In the genomic region with DNA sequence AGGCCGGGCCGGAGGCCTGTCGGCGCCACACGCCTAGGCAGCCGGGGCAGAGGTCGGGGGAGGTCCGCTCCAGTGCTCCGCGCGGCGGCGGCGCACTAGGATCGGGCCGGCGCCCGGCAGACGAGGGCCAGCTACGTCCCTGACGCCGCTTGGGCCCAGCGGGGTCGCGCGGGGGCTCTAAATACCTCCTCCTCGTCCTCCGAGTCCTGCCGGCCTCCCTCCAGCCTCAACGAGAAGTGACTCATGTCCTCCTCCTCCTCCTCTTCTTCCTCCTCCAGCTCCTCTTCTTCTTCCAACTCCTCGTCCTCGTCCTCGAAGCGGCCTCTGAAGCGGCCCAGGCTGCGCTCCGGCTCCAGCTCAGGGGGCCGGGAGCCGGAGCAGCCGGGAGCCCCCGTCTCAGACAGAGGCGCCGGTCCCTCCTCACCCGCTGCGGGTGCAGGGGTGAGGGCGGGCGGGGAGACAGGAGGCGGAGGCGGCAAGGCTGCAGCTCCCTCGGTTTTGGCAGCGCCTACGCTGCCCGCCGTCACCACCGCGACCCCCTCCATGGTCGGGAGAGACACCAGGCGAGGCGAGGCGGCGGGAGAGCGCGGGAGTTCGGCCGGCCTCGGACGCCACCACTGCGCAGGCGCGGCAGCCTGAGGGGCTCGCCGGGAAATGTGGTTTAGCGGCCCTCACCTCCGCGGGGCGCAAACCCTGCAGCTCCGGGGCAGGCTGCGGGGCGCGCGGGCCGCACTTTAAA, we compare ENCODE assay signal across 1 cellular context.
TF ChIP-seq lines count a peak whose summit lies in the region.

Gene PCGF6 (minus strand): TSS at position 619 of the 739 bp plus-strand sequence. CDS start 74 bp downstream, at position 545.

TF ChIP-seq in H1, 55 proteins besides CTCF, POLR2A, EP300 and RAD21:
- peak; percentile 53 for TF ChIP-seq TAF1 (IDR thresholded peaks at IDR 0.05; ENCODE audit: low read depth, low read length)
- no peak for TF ChIP-seq CBX5 (IDR thresholded peaks at IDR 0.05; ENCODE audit: low read depth, low read length)
- TF ChIP-seq, protein P1, sequence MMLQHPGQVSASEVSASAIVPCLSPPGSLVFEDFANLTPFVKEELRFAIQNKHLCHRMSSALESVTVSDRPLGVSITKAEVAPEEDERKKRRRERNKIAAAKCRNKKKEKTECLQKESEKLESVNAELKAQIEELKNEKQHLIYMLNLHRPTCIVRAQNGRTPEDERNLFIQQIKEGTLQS (IDR thresholded peaks at IDR 0.05; ENCODE audit: insufficient read depth, low read depth, low read length), result no peak
- peak; percentile 91 for TF ChIP-seq MAX (IDR thresholded peaks at IDR 0.05)
- TF ChIP-seq CHD7 (IDR thresholded peaks at IDR 0.05; ENCODE audit: insufficient replicate concordance, low read length), result no peak
- no peak for TF ChIP-seq HDAC6 (IDR thresholded peaks at IDR 0.05; ENCODE audit: low read depth, low read length)
- 0 out of 2 replicates have a peak, but pooled peaks have one; percentile 26 for TF ChIP-seq JUND (IDR thresholded peaks at IDR 0.05; ENCODE audit: low read length)
- TF ChIP-seq BRCA1 (IDR thresholded peaks at IDR 0.05; ENCODE audit: low read depth, low read length), result no peak
- no peak; the same call in 1 of the 2 replicates for TF ChIP-seq GABPA (IDR thresholded peaks at IDR 0.05; ENCODE audit: borderline replicate concordance, insufficient read depth, low read length)
- peak; percentile 67 for TF ChIP-seq PHF8 (conservative IDR thresholded peaks at IDR 0.05; ENCODE audit: low read depth, low read length)
- TF ChIP-seq RNF2 (IDR thresholded peaks at IDR 0.05; ENCODE audit: borderline replicate concordance, low read depth, low read length, missing control alignments, poor library complexity, severe bottlenecking), result no peak
- 0 out of 2 replicates have a peak, but pooled peaks have one; percentile 54 for TF ChIP-seq RBBP5 (IDR thresholded peaks at IDR 0.05; ENCODE audit: borderline replicate concordance, low read depth, low read length)
- peak; percentile 46; the same call in 1 of the 2 replicates for TF ChIP-seq SIX5 (IDR thresholded peaks at IDR 0.05; ENCODE audit: low read depth, low read length)
- no peak for TF ChIP-seq SP2 (IDR thresholded peaks at IDR 0.05; ENCODE audit: low read length)
- no peak for TF ChIP-seq POU5F1 (IDR thresholded peaks at IDR 0.05; ENCODE audit: low read depth, low read length)
- no peak for TF ChIP-seq RFX5 (IDR thresholded peaks at IDR 0.05; ENCODE audit: borderline replicate concordance, low read depth, low read length)
- peak; percentile 88 for TF ChIP-seq KDM4A (IDR thresholded peaks at IDR 0.05; ENCODE audit: low read depth, low read length, severe bottlenecking)
- TF ChIP-seq CREB1 (IDR thresholded peaks at IDR 0.05), result peak; percentile 83
- no peak for TF ChIP-seq TEAD4 (IDR thresholded peaks at IDR 0.05; ENCODE audit: low read depth, low read length)
- no peak for TF ChIP-seq MAFK (IDR thresholded peaks at IDR 0.05; ENCODE audit: low read depth, low read length)
- TF ChIP-seq CTBP2 (IDR thresholded peaks at IDR 0.05; ENCODE audit: borderline replicate concordance, insufficient read depth, insufficient read length, low read length), result no peak
- TF ChIP-seq SAP30 (IDR thresholded peaks at IDR 0.05; ENCODE audit: insufficient read depth, insufficient replicate concordance, low read length), result no peak
- TF ChIP-seq TCF12 (IDR thresholded peaks at IDR 0.05; ENCODE audit: low read depth, low read length), result no peak
- TF ChIP-seq BACH1 (IDR thresholded peaks at IDR 0.05; ENCODE audit: low read length), result no peak
- TF ChIP-seq, protein P2, sequence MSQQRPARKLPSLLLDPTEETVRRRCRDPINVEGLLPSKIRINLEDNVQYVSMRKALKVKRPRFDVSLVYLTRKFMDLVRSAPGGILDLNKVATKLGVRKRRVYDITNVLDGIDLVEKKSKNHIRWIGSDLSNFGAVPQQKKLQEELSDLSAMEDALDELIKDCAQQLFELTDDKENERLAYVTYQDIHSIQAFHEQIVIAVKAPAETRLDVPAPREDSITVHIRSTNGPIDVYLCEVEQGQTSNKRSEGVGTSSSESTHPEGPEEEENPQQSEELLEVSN (IDR thresholded peaks at IDR 0.05), result peak; percentile 97
- TF ChIP-seq SP4 (IDR thresholded peaks at IDR 0.05; ENCODE audit: low read length), result no peak
- no peak for TF ChIP-seq JUN (IDR thresholded peaks at IDR 0.05; ENCODE audit: low read depth, low read length)
- no peak for TF ChIP-seq CHD2 (IDR thresholded peaks at IDR 0.05; ENCODE audit: low read length)
- TF ChIP-seq SP1 (IDR thresholded peaks at IDR 0.05; ENCODE audit: low read depth, low read length), result no peak
- no peak for TF ChIP-seq SIN3A (conservative IDR thresholded peaks at IDR 0.05 in 1 of 2, IDR thresholded peaks at IDR 0.05 in 1 of 2; ENCODE audit: low read depth in 1 of 2, low read length in 2 of 2)
- no peak for TF ChIP-seq NANOG (IDR thresholded peaks at IDR 0.05; ENCODE audit: insufficient read depth, low read depth, low read length, poor library complexity, severe bottlenecking)
- TF ChIP-seq BCL11A (IDR thresholded peaks at IDR 0.05; ENCODE audit: low read depth in 2 of 2, low read length in 2 of 2), result no peak
- no peak for TF ChIP-seq USF2 (IDR thresholded peaks at IDR 0.05; ENCODE audit: low read length)
- TF ChIP-seq POLR2AphosphoS5 (IDR thresholded peaks at IDR 0.05; ENCODE audit: low read depth, low read length), result 0 out of 2 replicates have a peak, but pooled peaks have one; percentile 36
- peak; percentile 80 for TF ChIP-seq NRF1 (IDR thresholded peaks at IDR 0.05; ENCODE audit: low read depth, low read length)
- peak; percentile 34; the same call in 1 of the 2 replicates for TF ChIP-seq TBP (IDR thresholded peaks at IDR 0.05; ENCODE audit: low read depth, low read length)
- peak; percentile 66 for TF ChIP-seq ASH2L (IDR thresholded peaks at IDR 0.05; ENCODE audit: low read length)
- TF ChIP-seq ZNF274 (IDR thresholded peaks at IDR 0.05; ENCODE audit: borderline replicate concordance, extremely low read depth, low read length), result no peak
- TF ChIP-seq FOSL1 (IDR thresholded peaks at IDR 0.05; ENCODE audit: insufficient read depth, low read depth, low read length), result no peak
- no peak for TF ChIP-seq CBX8 (IDR thresholded peaks at IDR 0.05; ENCODE audit: borderline replicate concordance, low read depth, low read length)
- TF ChIP-seq RXRA (IDR thresholded peaks at IDR 0.05; ENCODE audit: insufficient read depth, low read depth, low read length), result no peak
- TF ChIP-seq YY1 (IDR thresholded peaks at IDR 0.05; ENCODE audit: low read depth, low read length), result peak; percentile 45; the same call in 1 of the 2 replicates
- no peak for TF ChIP-seq SUZ12 (IDR thresholded peaks at IDR 0.05; ENCODE audit: low read length)
- no peak for TF ChIP-seq ATF2 (IDR thresholded peaks at IDR 0.05; ENCODE audit: low read length)
- TF ChIP-seq KDM1A (IDR thresholded peaks at IDR 0.05; ENCODE audit: borderline replicate concordance, low read length), result no peak
- TF ChIP-seq HDAC2 (IDR thresholded peaks at IDR 0.05; ENCODE audit: borderline replicate concordance in 1 of 2, low read depth in 2 of 2, low read length in 2 of 2), result peak in 1 of 2 experiments; percentile 56; a peak in 1 of 4 replicates
- no peak for TF ChIP-seq GTF2F1 (IDR thresholded peaks at IDR 0.05; ENCODE audit: borderline replicate concordance, low read depth, low read length)
- no peak for TF ChIP-seq CHD1 (IDR thresholded peaks at IDR 0.05; ENCODE audit: low read depth, low read length)
- no peak for TF ChIP-seq EGR1 (IDR thresholded peaks at IDR 0.05; ENCODE audit: borderline replicate concordance, low read depth, low read length)
- no peak for TF ChIP-seq SIRT6 (IDR thresholded peaks at IDR 0.05; ENCODE audit: low read length)
- 0 out of 2 replicates have a peak, but pooled peaks have one; percentile 21 for TF ChIP-seq KDM5A (IDR thresholded peaks at IDR 0.05; ENCODE audit: low read length)
